Comparison of ENCODE assay signal across 17 cellular contexts in the genomic region with DNA sequence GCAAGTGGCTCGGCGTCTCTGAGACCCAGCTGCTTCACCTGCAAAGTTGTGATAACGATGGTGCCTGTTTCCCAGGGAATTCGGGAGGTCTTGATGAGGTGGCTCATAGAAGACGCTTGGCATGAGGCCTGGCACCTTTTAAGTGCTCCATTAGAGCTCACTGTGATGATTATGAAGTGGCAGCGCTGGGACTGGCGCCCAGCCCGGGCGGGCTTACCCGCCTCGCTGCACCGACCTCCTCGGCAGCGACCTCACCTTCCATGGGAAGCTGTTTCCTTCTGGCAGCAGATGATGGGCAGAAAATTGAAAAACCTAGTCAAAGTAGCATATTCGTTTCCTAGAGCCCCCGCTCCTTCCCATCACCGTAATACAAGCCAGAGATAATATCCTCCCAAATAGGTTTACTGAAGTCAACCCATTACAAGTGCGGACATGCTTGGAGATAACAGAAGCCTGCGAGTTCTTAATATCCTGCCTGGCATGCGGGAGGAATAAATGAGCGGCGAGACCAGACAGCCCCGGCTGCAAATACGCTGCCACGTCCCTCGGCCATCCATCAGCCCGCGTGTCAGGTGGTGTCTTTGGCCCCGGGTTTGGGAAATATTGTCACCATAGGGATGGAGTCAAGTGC. TPM values are rescaled to one million over a fixed set of nuclear protein-coding genes. Genes with fewer than 3 reads are reported as not detected.
DNase-seq lines count a peak whose midpoint lies in the region; ATAC-seq, FAIRE-seq and TF ChIP-seq lines count a peak whose summit lies in the region.
"Had no signal": no experiment of that assay in that cellular context is flagged by ENCODE, and none has a peak within 500 bp of the region (broad histone marks: within the 10 kb centered on the region; RNA-seq: fewer than 3 reads in every experiment).

No MANE protein-coding gene starts in this region.

- H3K36me3 ChIP-seq in Panc1 (ENCODE audit: control insufficient read depth, insufficient read depth, low read length): no peaks in the 10 kb centered on the region
- H3K36me3 ChIP-seq: BLaER1 treated with 17β-estradiol and CSF1 and Interleukin-3, amounts not matched to agents 10 nM and 100 nM had no signal

- CTCF ChIA-PET in Panc1 (lab: Charles Lee): no interaction called here

- no peak for FAIRE-seq in GM12892 (lab: Jason Lieb, UNC)

- BruUV-seq in Panc1 (replicated peaks; lab: Mats Ljungman, UMichigan): no TSS peak

- peak overlapping the region; percentile 87 for H3K27ac ChIP-seq in Panc1 (ENCODE audit: low read length)
- H3K27ac ChIP-seq: BLaER1 treated with 17β-estradiol and CSF1 and Interleukin-3, amounts not matched to agents 10 nM and 100 nM had no signal

- POLR2A ChIA-PET in Panc1 (lab: Charles Lee): no interaction called here

- no peaks in the 10 kb centered on the region for H3K27me3 ChIP-seq in Panc1 (ENCODE audit: control insufficient read depth, insufficient read depth, low read length)
- H3K27me3 ChIP-seq: BLaER1 treated with 17β-estradiol and CSF1 and Interleukin-3, amounts not matched to agents 10 nM and 100 nM had no signal

- in situ Hi-C loops in ACHN (cut with HindIII; ENCODE audit: low pct_ligation_motif_present, low pct_unique_long_range_greater_than_20kb, low sequenced_read_pairs) (no loop called here), Panc1 (cut with HindIII; ENCODE audit: low pct_unique_long_range_greater_than_20kb, low sequenced_read_pairs) (no loop called here)

- peaks cover 42% of the 10 kb centered on the region for H3K4me1 ChIP-seq in Panc1 (ENCODE audit: control insufficient read depth, insufficient read depth, low read length)

- no peak for ATAC-seq in Panc1
- ATAC-seq: stimulated activated naive CD8-positive, alpha-beta T cell treated with anti-CD3 and anti-CD28 coated beads, Interleukin-15, Interleukin-2, amounts not matched to agents 100 U/mL and 50 U/mL, for 24 hours had no signal

- intact Hi-C loops in Panc1 (cut with micrococcal nuclease; ENCODE audit: unreplicated experiment): no loop called here

- TF ChIP-seq POLR2A in GM12892 (IDR thresholded peaks at IDR 0.05; ENCODE audit: low read depth, low read length): no peak

- DNase-seq in ACHN (peak; percentile 53), NCI-H128 (lab: John Stamatoyannopoulos, UW; ENCODE audit: unreplicated experiment) (peak; percentile 20), Panc1 (ENCODE audit: low read depth, low spot score) (no peak), left kidney (ENCODE audit: low read depth, low spot score) (peak; percentile 64), GM12892 (ENCODE audit: insufficient read length) (no peak), T-helper 1 cell (no peak), SKM-1 (lab: John Stamatoyannopoulos, UW; ENCODE audit: unreplicated experiment) (no peak)
- DNase-seq in stimulated activated naive CD4-positive, alpha-beta T cell treated with Interleukin-2 at 50 U/mL for 16 hours (lab: John Stamatoyannopoulos, UW): no peak
- DNase-seq: activated naive CD4-positive, alpha-beta T cell; GDM1; hippocampal formation; stimulated activated CD4-positive, alpha-beta T cell treated with anti-CD3 and anti-CD28 coated beads, Interleukin-4, amount 100 ng/mL, for 1 hour; stimulated activated naive CD8-positive, alpha-beta T cell treated with anti-CD3 and anti-CD28 coated beads, Interleukin-15, Interleukin-2, amounts not matched to agents 100 U/mL and 50 U/mL, for 24 hours had no signal

- no peak overlapping the region for H3K4me3 ChIP-seq in Panc1 (ENCODE audit: low read depth in 2 of 2, low read length in 2 of 2)
- H3K4me3 ChIP-seq: BLaER1 treated with 17β-estradiol and CSF1 and Interleukin-3, amounts not matched to agents 10 nM and 100 nM had no signal

- no peaks in the 10 kb centered on the region for H3K9me3 ChIP-seq in Panc1 (ENCODE audit: control insufficient read depth, insufficient read depth, low read depth, low read length)
- H3K9me3 ChIP-seq: BLaER1 treated with 17β-estradiol and CSF1 and Interleukin-3, amounts not matched to agents 10 nM and 100 nM had no signal

- TF ChIP-seq CTCF in Panc1 (IDR thresholded peaks at IDR 0.05): no peak

RNA-seq across cellular contexts. Expression of a gene that starts 35.2 kb away (rescaled TPM):
- 0.69 TPM for total RNA-seq in Panc1 (2021; ENCODE audit: unreplicated experiment)
- not detected for polyA plus RNA-seq in Panc1 (2012; ENCODE audit: insufficient read length)
- polyA plus RNA-seq in GM12892 (2012; ENCODE audit: missing spikeins): not detected
- total RNA-seq: activated CD8-positive, alpha-beta memory T cell treated with anti-CD3 and anti-CD28 coated beads for 36 hours; epithelial cell of proximal tubule; OCI-LY7 had no signal

Comparison
In these comparisons a context has a peak if more than half of its experiments do, and no peak if none do; other contexts are left out.
1. DNase-seq: peak in ACHN (single experiment), NCI-H128 (single experiment) and left kidney (single experiment); none in Panc1 (single experiment), GM12892 (single experiment), T-helper 1 cell (0 of 5), stimulated activated naive CD4-positive, alpha-beta T cell treated with Interleukin-2 at 50 U/mL for 16 hours (single experiment) and SKM-1 (single experiment).